Comparison of ENCODE assay signal across 8 cellular contexts in genomic region chr13:41061914-41062837, GRCh38. TPM values are rescaled to one million over a fixed set of nuclear protein-coding genes. Genes with fewer than 3 reads are reported as not detected.
A peak's percentile ranks its signal among the peaks of the same experiment; 100 is the strongest.
DNase-seq lines count a peak whose midpoint lies in the region; ATAC-seq and TF ChIP-seq lines count a peak whose summit lies in the region.

No MANE protein-coding gene starts in this region.

- peak overlapping the region; percentile 99 for H3K4me3 Mint-ChIP-seq in activated naive CD4-positive, alpha-beta T cell treated with anti-CD3 and anti-CD28 coated beads, Interleukin-2, amount 10 ng/mL, durations not matched to agents 7 days and 5 days
- H3K4me3 Mint-ChIP-seq in immature natural killer cell: peak overlapping the region; percentile 98 to 100 (median 100)
- peak overlapping the region; percentile 98 for H3K4me3 Mint-ChIP-seq in stimulated activated memory B cell treated with anti-CD40 and anti-IgM and Interleukin-4, amounts not matched to agents 10 μg/mL and 1 μg/mL and 100 μg/mL, for 72 hours

- H3K27me3 Mint-ChIP-seq in activated naive CD4-positive, alpha-beta T cell treated with anti-CD3 and anti-CD28 coated beads, Interleukin-2, amount 10 ng/mL, durations not matched to agents 7 days and 5 days: peaks cover 16% of the 10 kb centered on the region
- peaks cover 21 to 32% (median 28%) of the 10 kb centered on the region in 3 donors for H3K27me3 Mint-ChIP-seq in immature natural killer cell (ENCODE audit: low read depth in 3 of 3)
- H3K27me3 Mint-ChIP-seq in stimulated activated memory B cell treated with anti-CD40 and anti-IgM and Interleukin-4, amounts not matched to agents 10 μg/mL and 1 μg/mL and 100 μg/mL, for 72 hours: no peaks in the 10 kb centered on the region

- peaks cover 30% of the 10 kb centered on the region for H3K36me3 Mint-ChIP-seq in activated naive CD4-positive, alpha-beta T cell treated with anti-CD3 and anti-CD28 coated beads, Interleukin-2, amount 10 ng/mL, durations not matched to agents 7 days and 5 days
- H3K36me3 Mint-ChIP-seq in immature natural killer cell: peaks cover 3 to 18% (median 4%) of the 10 kb centered on the region in 3 donors
- H3K36me3 Mint-ChIP-seq in stimulated activated memory B cell treated with anti-CD40 and anti-IgM and Interleukin-4, amounts not matched to agents 10 μg/mL and 1 μg/mL and 100 μg/mL, for 72 hours: peaks cover 29% of the 10 kb centered on the region

- peaks cover 43% of the 10 kb centered on the region for H3K4me1 Mint-ChIP-seq in activated naive CD4-positive, alpha-beta T cell treated with anti-CD3 and anti-CD28 coated beads, Interleukin-2, amount 10 ng/mL, durations not matched to agents 7 days and 5 days
- peaks cover 38 to 41% of the 10 kb centered on the region in 2 donors for H3K4me1 Mint-ChIP-seq in immature natural killer cell
- H3K4me1 Mint-ChIP-seq in stimulated activated memory B cell treated with anti-CD40 and anti-IgM and Interleukin-4, amounts not matched to agents 10 μg/mL and 1 μg/mL and 100 μg/mL, for 72 hours: peaks cover 40% of the 10 kb centered on the region

- peaks cover 14% of the 10 kb centered on the region for H3K36me3 ChIP-seq in brain microvascular endothelial cell (replicated peaks)

- peak overlapping the region; percentile 99 for H3K27ac Mint-ChIP-seq in activated naive CD4-positive, alpha-beta T cell treated with anti-CD3 and anti-CD28 coated beads, Interleukin-2, amount 10 ng/mL, durations not matched to agents 7 days and 5 days
- peak overlapping the region; percentile 96 to 100 (median 99) for H3K27ac Mint-ChIP-seq in immature natural killer cell
- peak overlapping the region; percentile 100 for H3K27ac Mint-ChIP-seq in stimulated activated memory B cell treated with anti-CD40 and anti-IgM and Interleukin-4, amounts not matched to agents 10 μg/mL and 1 μg/mL and 100 μg/mL, for 72 hours

- H3K27ac ChIP-seq in brain microvascular endothelial cell: peak overlapping the region; percentile 91

- no peaks in the 10 kb centered on the region for H3K9me3 Mint-ChIP-seq in activated naive CD4-positive, alpha-beta T cell treated with anti-CD3 and anti-CD28 coated beads, Interleukin-2, amount 10 ng/mL, durations not matched to agents 7 days and 5 days
- no peaks in the 10 kb centered on the region for H3K9me3 Mint-ChIP-seq in immature natural killer cell
- H3K9me3 Mint-ChIP-seq in stimulated activated memory B cell treated with anti-CD40 and anti-IgM and Interleukin-4, amounts not matched to agents 10 μg/mL and 1 μg/mL and 100 μg/mL, for 72 hours: no peaks in the 10 kb centered on the region

- in situ Hi-C loops in brain microvascular endothelial cell (cut with HindIII; ENCODE audit: low pct_ligation_motif_present, low sequenced_read_pairs): no loop called here

- TF ChIP-seq CTCF in brain microvascular endothelial cell (IDR thresholded peaks at IDR 0.05; ENCODE audit: low read depth, low read length, missing control alignments): no peak

- H3K4me3 ChIP-seq in brain microvascular endothelial cell (ENCODE audit: low read depth, low read length): peak overlapping the region; percentile 88

- peak; percentile 28 for ATAC-seq in HG02763 (IDR thresholded peaks at IDR 0.05; ENCODE audit: unreplicated experiment)
- peak; percentile 55 for ATAC-seq in stimulated activated memory B cell treated with anti-CD40 and anti-IgM and Interleukin-4, amounts not matched to agents 10 μg/mL and 1 μg/mL and 100 μg/mL, for 72 hours

- CTCF ChIA-PET in activated naive CD4-positive, alpha-beta T cell treated with anti-CD3 and anti-CD28 coated beads, Interleukin-2, amount 10 ng/mL, durations not matched to agents 7 days and 5 days (lab: Charles Lee): interaction anchor here (1.0 kb wide), 1 partner anchor 12 kb away, joined by 4 read pairs; no protein-coding TSS in a partner anchor

- H3K27me3 ChIP-seq in brain microvascular endothelial cell (replicated peaks): no peaks in the 10 kb centered on the region

- DNase-seq in activated naive CD4-positive, alpha-beta T cell treated with anti-CD3 and anti-CD28 coated beads, Interleukin-2, amount 10 ng/mL, durations not matched to agents 7 days and 5 days: no peak
- DNase-seq in activated naive CD4-positive, alpha-beta T cell treated with Interleukin-2 at 50 U/mL for 16 hours: no peak
- peak; percentile 70 for DNase-seq in NCI-H2227 (lab: John Stamatoyannopoulos, UW; ENCODE audit: unreplicated experiment)
- peak; percentile 50 for DNase-seq in brain microvascular endothelial cell
- no peak for DNase-seq in immature natural killer cell
- no peak for DNase-seq in NCI-H2029 treated with DMSO at 0.1 percent for 48 hours (lab: John Stamatoyannopoulos, UW)

RNA-seq across cellular contexts. Expression of gene WBP4, which starts 0.9 kb away (rescaled TPM):
- 1 to 10 TPM; 3.6 to 5.4 (median 4.4) TPM for polyA plus RNA-seq in immature natural killer cell

RNA-seq across cellular contexts. Expression of gene ELF1, which starts 43.1 kb away (rescaled TPM):
- polyA plus RNA-seq in immature natural killer cell: 100 to 1,000 TPM in 1 of 3 donors, 10 to 100 TPM in 2; 76.8 to 128 (median 92.9) TPM

Comparison
In these comparisons a context has a peak if more than half of its experiments do, and no peak if none do; other contexts are left out.
1. DNase-seq: peak in NCI-H2227 (single experiment) and brain microvascular endothelial cell (single experiment); none in activated naive CD4-positive, alpha-beta T cell treated with anti-CD3 and anti-CD28 coated beads, Interleukin-2, amount 10 ng/mL, durations not matched to agents 7 days and 5 days (single experiment), activated naive CD4-positive, alpha-beta T cell treated with Interleukin-2 at 50 U/mL for 16 hours (single experiment), immature natural killer cell (0 of 3) and NCI-H2029 treated with DMSO at 0.1 percent for 48 hours (single experiment).
2. Peak in every context shown above with its lines, with median percentiles within 50 percentile points of each other: H3K27ac Mint-ChIP-seq and H3K4me3 Mint-ChIP-seq.